In the genomic region with DNA sequence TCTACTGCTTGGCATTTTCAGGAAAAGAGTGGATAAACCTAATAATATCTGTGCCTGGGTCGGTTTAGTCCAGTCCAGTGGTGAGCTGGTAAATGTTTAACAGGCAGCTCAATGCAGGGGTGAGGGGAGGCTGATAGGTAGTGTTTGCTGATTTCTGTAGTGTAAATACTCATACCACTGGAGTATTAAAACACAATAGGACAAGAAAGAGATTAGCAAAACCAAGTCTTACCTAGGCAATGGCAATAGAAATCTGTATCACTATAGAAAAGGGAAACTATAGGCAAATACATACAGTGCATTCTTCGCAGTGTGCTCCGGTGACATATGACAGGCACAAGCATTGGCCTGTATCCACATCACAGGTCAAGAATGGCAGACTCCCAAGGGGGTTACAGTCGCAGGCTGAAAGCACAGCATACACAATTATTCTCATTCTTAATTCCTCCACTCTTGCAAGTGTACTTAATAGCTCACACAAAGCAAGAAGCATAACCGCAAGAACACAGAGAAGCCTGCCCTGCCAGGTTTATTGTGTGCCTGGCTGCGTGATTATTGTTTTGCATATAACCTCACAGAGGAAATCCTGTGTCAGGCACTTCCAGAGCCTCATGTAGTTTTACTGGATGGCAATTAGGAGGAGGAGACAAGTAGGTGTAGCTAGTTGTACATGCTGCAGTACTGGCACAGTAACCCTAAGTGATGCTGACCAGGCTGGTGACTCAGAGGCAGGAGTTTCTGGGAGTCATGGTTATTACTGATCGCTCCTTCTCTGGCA, we compare ENCODE assay signal across 9 cellular contexts. TPM values are rescaled to one million over a fixed set of nuclear protein-coding genes. Genes with fewer than 3 reads are reported as not detected.
A peak's percentile ranks its signal among the peaks of the same experiment; 100 is the strongest.
DNase-seq lines count a peak whose midpoint lies in the region; ATAC-seq, FAIRE-seq and TF ChIP-seq lines count a peak whose summit lies in the region.
"Had no signal": no experiment of that assay in that cellular context is flagged by ENCODE, and none has a peak within 500 bp of the region (broad histone marks: within the 10 kb centered on the region; RNA-seq: fewer than 3 reads in every experiment).

No MANE protein-coding gene starts in this region.

- FAIRE-seq in islet of Langerhans (lab: Jason Lieb, UNC) (peak; percentile 33), GM19239 (lab: Jason Lieb, UNC) (no peak)

- H3K27ac ChIP-seq in VCaP: peak overlapping the region; percentile 98
- H3K27ac ChIP-seq in thoracic aorta: no peak overlapping the region

- TF ChIP-seq CTCF in HFF-Myc (IDR thresholded peaks at IDR 0.05; ENCODE audit: low read depth, low read length, missing control alignments) (no peak), VCaP (conservative IDR thresholded peaks at IDR 0.05) (0 out of 2 replicates have a peak, but pooled peaks have one; percentile 13), thoracic aorta (IDR thresholded peaks at IDR 0.05) (no peak)

- no peaks in the 10 kb centered on the region for H3K27me3 ChIP-seq in thoracic aorta (replicated peaks; ENCODE audit: insufficient read depth)

- DNase-seq in AG08396 (ENCODE audit: low spot score) (peak; percentile 71), HFF-Myc (ENCODE audit: extremely low read depth, low read depth) (peak; percentile 97), thoracic aorta (ENCODE audit: low spot score) (peak; percentile 31), GM19239 (ENCODE audit: insufficient read length, low spot score) (no peak), CD1c-positive myeloid dendritic cell (ENCODE audit: extremely low spot score) (no peak), SHP77 treated with DMSO at 0.1 percent for 48 hours (lab: John Stamatoyannopoulos, UW) (no peak)

- H3K36me3 ChIP-seq in thoracic aorta: no peaks in the 10 kb centered on the region

- peak; percentile 41 for ATAC-seq in thoracic aorta (ENCODE audit: insufficient number of reproducible peaks, low FRiP score, low read depth)

- peak overlapping the region; percentile 33 for H3K4me3 ChIP-seq in HFF-Myc (replicated peaks; ENCODE audit: low read depth, low read length)
- H3K4me3 ChIP-seq in thoracic aorta: no peak overlapping the region

- no peaks in the 10 kb centered on the region for H3K9me3 ChIP-seq in thoracic aorta

- peaks cover 2 to 20% of the 10 kb centered on the region in 2 donors for H3K4me1 ChIP-seq in thoracic aorta (ENCODE audit: control insufficient read depth in 1 of 2, low read depth in 2 of 2)

RNA-seq across cellular contexts. Expression of a gene that starts 35.0 kb away (rescaled TPM):
- under 1 TPM in 1 of 2 donors, not detected in 1; 0.14 TPM for total RNA-seq in thoracic aorta
- total RNA-seq: subcutaneous adipose tissue had no signal

Comparison
In these comparisons a context has a peak if more than half of its experiments do, and no peak if none do; other contexts are left out.
1. DNase-seq: peak in AG08396 (single experiment), HFF-Myc (single experiment) and thoracic aorta (single experiment); none in GM19239 (single experiment), CD1c-positive myeloid dendritic cell (single experiment) and SHP77 treated with DMSO at 0.1 percent for 48 hours (single experiment).